18 cellular contexts compared by ENCODE assay signal in genomic region chr22:18974477-18975180, GRCh38. TPM values are rescaled to one million over a fixed set of nuclear protein-coding genes. Genes with fewer than 3 reads are reported as not detected.
DNase-seq lines count a peak whose midpoint lies in the region; ATAC-seq, FAIRE-seq and TF ChIP-seq lines count a peak whose summit lies in the region.
"Had no signal": no experiment of that assay in that cellular context is flagged by ENCODE, and none has a peak within 500 bp of the region (broad histone marks: within the 10 kb centered on the region; RNA-seq: fewer than 3 reads in every experiment).

No MANE protein-coding gene starts in this region.

- no peak for DNase-seq in HepG2 (ENCODE audit: low spot score)
- DNase-seq in right lobe of liver = no peak
- no peak for DNase-seq in neuronal stem cell (ENCODE audit: low spot score)
- no peak for DNase-seq in uterus
- no peak for DNase-seq in GM10266 (ENCODE audit: extremely low spot score)
- DNase-seq: ACHN; BE2C; Caco-2; CD4-positive, CD25-positive, alpha-beta regulatory T cell; GM23248 had no signal

- H3K4me2 ChIP-seq in HepG2 (ENCODE audit: low read depth, low read length) (no peak overlapping the region), neuronal stem cell (ENCODE audit: insufficient read depth, low read length, poor library complexity, severe bottlenecking) (no peak overlapping the region)

- peak overlapping the region in 3 of 5 experiments; percentile 39 to 65 (median 42) for H3K4me3 Mint-ChIP-seq in brain

- peak overlapping the region; percentile 79 for H4K91ac ChIP-seq in neuronal stem cell (ENCODE audit: low read depth, low read length, poor library complexity)

- no peaks in the 10 kb centered on the region for H3K9me3 ChIP-seq in HepG2 (ENCODE audit: low read length)
- no peaks in the 10 kb centered on the region for H3K9me3 ChIP-seq in right lobe of liver
- H3K9me3 ChIP-seq in neuronal stem cell (replicated peaks in 1 of 2; ENCODE audit: control insufficient read depth in 2 of 2, insufficient read depth in 1 of 2, low read depth in 1 of 2, low read length in 2 of 2) = peaks cover 0 to 15% of the 10 kb centered on the region in 2 donors
- no peaks in the 10 kb centered on the region for H3K9me3 ChIP-seq in uterus
- H3K9me3 ChIP-seq: BE2C, Caco-2 had no signal

- H3K27ac Mint-ChIP-seq in brain = peak overlapping the region in 4 of 5 experiments; percentile 14 to 70 (median 69)
- H3K27ac Mint-ChIP-seq: CD4-positive, CD25-positive, alpha-beta regulatory T cell had no signal

- H2BK120ac ChIP-seq in neuronal stem cell (ENCODE audit: low read depth, low read length) = no peak overlapping the region

- H3K9ac ChIP-seq in HepG2 (ENCODE audit: insufficient read depth, low read depth, low read length) (no peak overlapping the region), neuronal stem cell (ENCODE audit: low read depth, low read length, poor library complexity) (no peak overlapping the region)
- H3K9ac ChIP-seq: GM23248 had no signal

- no peak overlapping the region for H3K14ac ChIP-seq in neuronal stem cell (ENCODE audit: low read length)

- no peak overlapping the region for H2BK15ac ChIP-seq in neuronal stem cell (ENCODE audit: low read length)

- POLR2A ChIA-PET in HepG2 (lab: Yijun Ruan, JAX) = no interaction called here

- no peak overlapping the region for H3K4ac ChIP-seq in neuronal stem cell (ENCODE audit: low read length)

- in situ Hi-C loops in HepG2 (cut with HindIII; ENCODE audit: extremely low pct_ligation_motif_present, low pct_unique_long_range_greater_than_20kb) = loop anchor here (25.0 kb wide), 2 partner anchors 1188 to 1313 kb away; partner anchors contain the start of gene CCDC188

- H3K36me3 Mint-ChIP-seq in brain = peaks cover 34% of the 10 kb centered on the region

- no peak for TF ChIP-seq EP300 in HepG2 (IDR thresholded peaks at IDR 0.05; ENCODE audit: low read depth in 2 of 2, low read length in 2 of 2)
- TF ChIP-seq EP300 in HepG2 (CRISPR knock-in tag; IDR thresholded peaks at IDR 0.05; ENCODE audit: borderline replicate concordance) = no peak

- no peaks in the 10 kb centered on the region for H3K79me2 ChIP-seq in HepG2 (ENCODE audit: insufficient read depth, low read length)

- peaks cover 11% of the 10 kb centered on the region for H3K4me1 Mint-ChIP-seq in brain

- no peak overlapping the region for H3K27ac ChIP-seq in HepG2 (ENCODE audit: extremely low read length, insufficient read depth, low read length)
- H3K27ac ChIP-seq in right lobe of liver = no peak overlapping the region
- no peak overlapping the region for H3K27ac ChIP-seq in neuronal stem cell (replicated peaks; ENCODE audit: low read length)
- no peak overlapping the region for H3K27ac ChIP-seq in uterus
- H3K27ac ChIP-seq: GM23248 had no signal

- H2BK12ac ChIP-seq in neuronal stem cell (ENCODE audit: low read length) = no peak overlapping the region

- WGBS in HepG2 (ENCODE audit: low lambda C conversion rate) = 44% methylated on average over 10 of the region's 18 CpGs
- WGBS in right lobe of liver (ENCODE audit: insufficient coverage, low coverage, low lambda C conversion rate, missing lambda C conversion rate) = 80% methylated on average over 5 of the region's 18 CpGs
- WGBS in neuronal stem cell (ENCODE audit: extremely low coverage in 2 of 2, insufficient read length in 2 of 2, insufficient replicate concordance in 1 of 2), 2 donors = no CpG with 5 or more reads among the region's 18 CpGs

- no peak overlapping the region for H2AK5ac ChIP-seq in neuronal stem cell (ENCODE audit: low read depth, low read length)

- H2BK5ac ChIP-seq in neuronal stem cell (ENCODE audit: low read length) = no peak overlapping the region

- FAIRE-seq in HepG2 (lab: Jason Lieb, UNC) = no peak
- FAIRE-seq: A204.1, D721Med, G401.6, GM12892, GM18507 had no signal

- no peak overlapping the region for H4K8ac ChIP-seq in neuronal stem cell (ENCODE audit: low read depth, low read length)

- CTCF ChIA-PET in HepG2 (lab: Yijun Ruan, JAX; ENCODE audit: low intra/inter-chr PET ratio, low total read pairs) = no interaction called here

- ATAC-seq in HepG2 (no peak), right lobe of liver (no peak)

- TF ChIP-seq RAD21 in HepG2 (CRISPR knock-in tag; IDR thresholded peaks at IDR 0.05) = no peak

- H3K23ac ChIP-seq in neuronal stem cell (ENCODE audit: low read depth, low read length, poor library complexity) = peak overlapping the region; percentile 95

- H3K79me1 ChIP-seq in neuronal stem cell (ENCODE audit: low read depth, low read length) = peaks cover 16% of the 10 kb centered on the region

- no peaks in the 10 kb centered on the region for H3K27me3 Mint-ChIP-seq in brain

- TF ChIP-seq POLR2A in HepG2 (IDR thresholded peaks at IDR 0.05; ENCODE audit: insufficient read depth in 1 of 2, low read depth in 2 of 2, low read length in 2 of 2) = no peak
- no peak for TF ChIP-seq POLR2A in right lobe of liver (IDR thresholded peaks at IDR 0.05)
- no peak for TF ChIP-seq POLR2A in uterus (IDR thresholded peaks at IDR 0.05)

- no peaks in the 10 kb centered on the region for H4K20me1 ChIP-seq in HepG2 (ENCODE audit: insufficient read depth, low read length)

- H3K9me3 Mint-ChIP-seq in brain = peaks cover 2 to 27% (median 8%) of the 10 kb centered on the region in 5 experiments

- no TSS peak for BruUV-seq in HepG2 (replicated peaks; lab: Mats Ljungman, UMichigan)

- H3K36me3 ChIP-seq in HepG2 (replicated peaks in 1 of 2; ENCODE audit: control insufficient read depth in 1 of 2, insufficient read depth in 2 of 2, low read length in 2 of 2) (no peaks in the 10 kb centered on the region), right lobe of liver (no peaks in the 10 kb centered on the region), neuronal stem cell (replicated peaks in 1 of 2; ENCODE audit: control insufficient read depth in 2 of 2, insufficient read depth in 2 of 2, low read length in 2 of 2) (no peaks in the 10 kb centered on the region), uterus (no peaks in the 10 kb centered on the region)
- H3K36me3 ChIP-seq: BE2C, HAP-1 had no signal

- TF ChIP-seq CTCF in HepG2 (CRISPR knock-in tag; IDR thresholded peaks at IDR 0.05) (no peak), right lobe of liver (IDR thresholded peaks at IDR 0.05) (no peak), brain (conservative IDR thresholded peaks at IDR 0.05) (no peak), uterus (IDR thresholded peaks at IDR 0.05) (no peak), GM10266 (IDR thresholded peaks at IDR 0.05; ENCODE audit: control insufficient read depth, insufficient read depth, low read depth, missing control alignments) (no peak)

- no peak overlapping the region for H3K4me3 ChIP-seq in HepG2 (replicated peaks in 1 of 3; ENCODE audit: insufficient read depth in 1 of 3, low read depth in 2 of 3, low read length in 3 of 3)
- H3K4me3 ChIP-seq in right lobe of liver = no peak overlapping the region
- no peak overlapping the region for H3K4me3 ChIP-seq in neuronal stem cell (ENCODE audit: low read length in 2 of 2)
- H3K4me3 ChIP-seq in uterus = no peak overlapping the region
- H3K4me3 ChIP-seq: GM23248, HAP-1 had no signal

- no peak overlapping the region for H2AFZ ChIP-seq in HepG2 (ENCODE audit: low read length)
- H2AFZ ChIP-seq in neuronal stem cell (ENCODE audit: low read length) = no peak overlapping the region
- H2AFZ ChIP-seq: GM23248 had no signal

- intact Hi-C loops in HepG2 (cut with micrococcal nuclease; ENCODE audit: unreplicated experiment) = no loop called here
- intact Hi-C loops in right lobe of liver (cut with DNase I) = no loop called here
- intact Hi-C loops in uterus (cut with DNase I; ENCODE audit: low total_unique reads) = no loop called here

- peak overlapping the region; percentile 19 for H3K18ac ChIP-seq in neuronal stem cell (ENCODE audit: low read length)

- H3K4me1 ChIP-seq in HepG2 (ENCODE audit: insufficient read depth, low read length) (peaks cover 27% of the 10 kb centered on the region), right lobe of liver (peaks cover 0 to 16% (median 5%) of the 10 kb centered on the region in 4 donors), neuronal stem cell (ENCODE audit: control insufficient read depth in 2 of 2, insufficient read depth in 1 of 2, low read depth in 1 of 2, low read length in 2 of 2) (peaks cover 11 to 13% of the 10 kb centered on the region in 2 donors), uterus (peaks cover 0 to 7% of the 10 kb centered on the region in 2 donors)
- H3K4me1 ChIP-seq: BE2C had no signal

- H3K27me3 ChIP-seq in HepG2 (ENCODE audit: control insufficient read depth in 1 of 2, insufficient read depth in 2 of 2, low read length in 2 of 2) = peaks cover 0 to 12% of the 10 kb centered on the region in 2 experiments; a peak in 3 of 5 replicates
- no peaks in the 10 kb centered on the region for H3K27me3 ChIP-seq in right lobe of liver
- H3K27me3 ChIP-seq in neuronal stem cell (ENCODE audit: control insufficient read depth in 3 of 3, insufficient read depth in 3 of 3, low read depth in 1 of 3, low read length in 3 of 3) = no peaks in the 10 kb centered on the region
- H3K27me3 ChIP-seq in uterus = no peaks in the 10 kb centered on the region
- H3K27me3 ChIP-seq: BE2C had no signal

RNA-seq across cellular contexts. Expression of gene PRODH, which starts 38.5 kb away (rescaled TPM):
- total RNA-seq in HepG2 (2016; rRNA removed; fragmentation: Illumina TruSeq; extraction: Trizol) = 0.29 TPM in 1 of 2 replicates, not detected in the other
- not detected in 2 replicates for total RNA-seq in HepG2 (2016; cell fraction: cytosol; rRNA removed; fragmentation: Illumina TruSeq; extraction: Trizol; ENCODE audit: low read depth)
- total RNA-seq in HepG2 (2016; cell fraction: insoluble cytoplasmic fraction; rRNA removed; fragmentation: Illumina TruSeq; extraction: Trizol) = 0.30 TPM in 1 of 2 replicates, not detected in the other
- not detected in 2 replicates for total RNA-seq in HepG2 (2016; cell fraction: membrane; rRNA removed; fragmentation: Illumina TruSeq; extraction: Trizol)
- 0.22 and 0.50 TPM in 2 replicates for total RNA-seq in HepG2 (2016; cell fraction: nucleus; rRNA removed; fragmentation: Illumina TruSeq; extraction: Trizol)
- 0.30 and 0.76 TPM in 2 replicates for polyA plus RNA-seq in HepG2 (2011; rRNA removed)
- 0.04 and 0.29 TPM in 2 replicates for polyA plus RNA-seq in HepG2 (2011; cell fraction: cytosol; rRNA removed)
- 7.8 and 9.7 TPM in 2 replicates for polyA plus RNA-seq in HepG2 (2011; cell fraction: nucleus; rRNA removed)
- polyA plus RNA-seq in HepG2 (2012) = 0.59 and 0.69 TPM in 2 replicates
- polyA plus RNA-seq in HepG2 (2016; cell fraction: cytosol; fragmentation: Illumina TruSeq; extraction: Trizol; ENCODE audit: low read depth) = not detected in 2 replicates
- polyA plus RNA-seq in HepG2 (2016; cell fraction: insoluble cytoplasmic fraction; fragmentation: Illumina TruSeq; extraction: Trizol; ENCODE audit: low read depth) = not detected in 2 replicates
- not detected in 2 replicates for polyA plus RNA-seq in HepG2 (2016; cell fraction: membrane; fragmentation: Illumina TruSeq; extraction: Trizol; ENCODE audit: low read depth)
- polyA plus RNA-seq in HepG2 (2016; cell fraction: nucleus; fragmentation: Illumina TruSeq; extraction: Trizol; ENCODE audit: insufficient read depth, low read depth) = 0.76 and 1.5 TPM in 2 replicates
- 0.26 and 0.62 TPM in 2 replicates for polyA minus RNA-seq in HepG2 (2011; rRNA and poly(A)+ RNA removed; ENCODE audit: low replicate concordance)
- 0.88 TPM in 1 of 2 replicates, not detected in the other for polyA minus RNA-seq in HepG2 (2011; cell fraction: cytosol; rRNA and poly(A)+ RNA removed)
- polyA minus RNA-seq in HepG2 (2011; cell fraction: nucleus; rRNA and poly(A)+ RNA removed) = 2.1 and 2.6 TPM in 2 replicates
- 10 to 100 TPM in 1 of 6 experiments, 1 to 10 TPM in 4, under 1 TPM in 1; 0.86 to 31.0 (median 3.8) TPM for total RNA-seq in right lobe of liver
- polyA plus RNA-seq in brain (ENCODE audit: insufficient read depth, low read depth, low replicate concordance) = 2.2 TPM
- polyA plus RNA-seq in neuronal stem cell (2013, experiment 1 of 2) = 8.3 TPM
- 8.3 TPM for polyA plus RNA-seq in neuronal stem cell (2013, experiment 2 of 2)
- 1 to 10 TPM in 3 of 4 donors, not detected in 1; 1.0 to 3.7 (median 2.6) TPM for total RNA-seq in uterus
- total RNA-seq: CD4-positive, CD25-positive, alpha-beta regulatory T cell; GM23248; H4 had no signal
- polyA plus RNA-seq: CD4-positive, CD25-positive, alpha-beta regulatory T cell; GM23248 had no signal
